In genomic region chr6:13447949-13448724, GRCh38 we compare ENCODE assay signal across 1 cellular context.
TF ChIP-seq lines count a peak whose summit lies in the region.

No MANE protein-coding gene starts in this region.

TF ChIP-seq in HepG2, 621 proteins besides CTCF, POLR2A, EP300 and RAD21 (continued from another document):
- TF ChIP-seq ZNF687 (CRISPR knock-in tag; IDR thresholded peaks at IDR 0.05) (no peak), ZNF296 (CRISPR knock-in tag; conservative IDR thresholded peaks at IDR 0.05) (no peak), ZNF773 (CRISPR knock-in tag; IDR thresholded peaks at IDR 0.05; ENCODE audit: borderline replicate concordance) (no peak), ZNF160 (CRISPR knock-in tag; IDR thresholded peaks at IDR 0.05) (no peak), POLR2G (IDR thresholded peaks at IDR 0.05; ENCODE audit: low read depth, low read length) (no peak), ZNF234 (CRISPR knock-in tag; conservative IDR thresholded peaks at IDR 0.05) (no peak), KLF15 (CRISPR knock-in tag; IDR thresholded peaks at IDR 0.05; ENCODE audit: borderline replicate concordance) (no peak), STAT5B (CRISPR knock-in tag; IDR thresholded peaks at IDR 0.05) (no peak), ZNF768 (CRISPR knock-in tag; IDR thresholded peaks at IDR 0.05) (no peak), ZNF615 (CRISPR knock-in tag; IDR thresholded peaks at IDR 0.05; ENCODE audit: borderline replicate concordance) (no peak), AKAP8 (CRISPR knock-in tag; IDR thresholded peaks at IDR 0.05) (no peak), ASH2L (IDR thresholded peaks at IDR 0.05; ENCODE audit: insufficient read length, low read depth, low read length) (no peak)
